1 cellular context compared by ENCODE assay signal in the genomic region with DNA sequence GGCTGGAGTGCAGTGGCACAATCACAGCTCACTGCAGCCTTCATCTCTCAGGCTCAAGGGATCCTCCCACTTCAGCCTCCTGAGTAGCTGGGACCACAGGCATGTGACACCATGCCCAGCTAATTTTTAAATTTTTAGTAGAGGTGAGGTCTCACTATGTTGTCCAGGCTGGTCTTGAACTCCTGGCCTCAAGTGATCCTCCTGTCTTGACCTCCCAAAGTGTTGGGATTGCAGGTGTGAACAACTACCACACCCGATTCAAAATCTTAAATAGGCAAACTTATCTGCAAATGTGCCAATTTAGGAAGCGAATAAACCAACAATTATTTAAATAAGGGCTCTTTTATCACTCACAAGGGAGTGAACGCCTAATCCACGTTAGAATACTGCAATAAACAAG.
TF ChIP-seq lines count a peak whose summit lies in the region.

No MANE protein-coding gene starts in this region.

TF ChIP-seq in H1, 55 proteins besides CTCF, POLR2A, EP300 and RAD21:
- no peak for TF ChIP-seq CREB1 (IDR thresholded peaks at IDR 0.05)
- TF ChIP-seq RNF2 (IDR thresholded peaks at IDR 0.05; ENCODE audit: borderline replicate concordance, low read depth, low read length, missing control alignments, poor library complexity, severe bottlenecking): no peak
- no peak for TF ChIP-seq CHD1 (IDR thresholded peaks at IDR 0.05; ENCODE audit: low read depth, low read length)
- TF ChIP-seq, protein P1, sequence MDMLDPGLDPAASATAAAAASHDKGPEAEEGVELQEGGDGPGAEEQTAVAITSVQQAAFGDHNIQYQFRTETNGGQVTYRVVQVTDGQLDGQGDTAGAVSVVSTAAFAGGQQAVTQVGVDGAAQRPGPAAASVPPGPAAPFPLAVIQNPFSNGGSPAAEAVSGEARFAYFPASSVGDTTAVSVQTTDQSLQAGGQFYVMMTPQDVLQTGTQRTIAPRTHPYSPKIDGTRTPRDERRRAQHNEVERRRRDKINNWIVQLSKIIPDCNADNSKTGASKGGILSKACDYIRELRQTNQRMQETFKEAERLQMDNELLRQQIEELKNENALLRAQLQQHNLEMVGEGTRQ (IDR thresholded peaks at IDR 0.05; ENCODE audit: low read length): no peak
- TF ChIP-seq NANOG (IDR thresholded peaks at IDR 0.05; ENCODE audit: insufficient read depth, low read depth, low read length, poor library complexity, severe bottlenecking): no peak
- no peak for TF ChIP-seq TAF7 (optimal IDR thresholded peaks at IDR 0.05; ENCODE audit: borderline replicate concordance, low read depth, low read length)
TF ChIP-seq in H1: peak in this region for 0.
